ENCODE assay signal across 9 cellular contexts in the genomic region with DNA sequence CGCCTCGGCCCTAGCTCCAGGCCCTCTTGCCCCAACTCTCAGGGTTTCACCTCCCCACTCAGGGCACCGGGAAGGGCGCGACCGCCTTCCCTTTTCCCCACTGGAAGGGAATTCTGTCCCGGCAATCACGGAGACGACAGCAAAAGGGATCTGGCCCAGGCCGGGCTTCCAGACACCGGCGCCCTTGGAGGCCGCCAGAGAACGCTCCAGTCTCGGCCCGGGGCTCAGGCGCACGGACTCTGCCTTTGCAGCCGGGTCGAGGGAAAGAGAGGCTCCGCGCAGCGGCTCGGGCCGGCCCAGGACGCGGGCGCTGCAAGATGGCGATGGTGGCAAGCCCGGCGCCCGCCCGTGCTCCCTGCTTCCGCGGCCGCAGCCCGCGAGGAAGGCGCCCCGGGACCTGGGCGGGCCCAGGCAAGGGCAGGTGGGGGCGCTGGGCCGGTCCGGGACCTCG. TPM values are rescaled to one million over a fixed set of nuclear protein-coding genes. Genes with fewer than 3 reads are reported as not detected.
DNase-seq lines count a peak whose midpoint lies in the region; ATAC-seq, FAIRE-seq and TF ChIP-seq lines count a peak whose summit lies in the region.
"Had no signal": no experiment of that assay in that cellular context is flagged by ENCODE, and none has a peak within 500 bp of the region (broad histone marks: within the 10 kb centered on the region; RNA-seq: fewer than 3 reads in every experiment).

No MANE protein-coding gene starts in this region.

- H3K27ac ChIP-seq in BLaER1 treated with 17β-estradiol and CSF1 and Interleukin-3, amounts not matched to agents 10 nM and 100 nM: peak overlapping the region; percentile 93 to 98 (median 97)
- H3K27ac ChIP-seq in PC-3 (ENCODE audit: low read length) (peak overlapping the region; percentile 73), endothelial cell of umbilical vein (ENCODE audit: insufficient read depth, low read depth, low read length) (peak overlapping the region; percentile 69)

- peak overlapping the region; percentile 86 to 94 (median 90) for H3K4me3 ChIP-seq in BLaER1 treated with 17β-estradiol and CSF1 and Interleukin-3, amounts not matched to agents 10 nM and 100 nM
- H3K4me3 ChIP-seq in PC-3 (ENCODE audit: low read length) (peak overlapping the region; percentile 90), endothelial cell of umbilical vein (replicated peaks in 1 of 3; ENCODE audit: insufficient read depth in 1 of 3, low read depth in 1 of 3, low read length in 3 of 3) (peak overlapping the region; percentile 43 to 85 (median 72))

- peaks cover 17 to 25% (median 24%) of the 10 kb centered on the region in 11 experiments for H3K9me3 ChIP-seq in BLaER1 treated with 17β-estradiol and CSF1 and Interleukin-3, amounts not matched to agents 10 nM and 100 nM (replicated peaks in 1 of 11)
- H3K9me3 ChIP-seq in PC-3 (ENCODE audit: low read length) (no peaks in the 10 kb centered on the region), endothelial cell of umbilical vein (replicated peaks; ENCODE audit: control insufficient read depth, insufficient read depth, low read length) (no peaks in the 10 kb centered on the region)

- no peaks in the 10 kb centered on the region for H3K9me1 ChIP-seq in endothelial cell of umbilical vein (replicated peaks; ENCODE audit: control insufficient read depth, extremely low read depth, insufficient read depth, low read length)

- H2AFZ ChIP-seq in PC-3 (ENCODE audit: low read length) (no peak overlapping the region), endothelial cell of umbilical vein (ENCODE audit: low read depth, low read length) (no peak overlapping the region)

- TF ChIP-seq CTCF in PC-3 (conservative IDR thresholded peaks at IDR 0.05; ENCODE audit: low read depth, low read length) (no peak), endothelial cell of umbilical vein (IDR thresholded peaks at IDR 0.05; ENCODE audit: extremely low read depth in 1 of 2, insufficient read depth in 1 of 2, low read depth in 1 of 2, low read length in 2 of 2) (no peak), neural crest cell (conservative IDR thresholded peaks at IDR 0.05) (no peak)

- H4K20me1 ChIP-seq in BLaER1 treated with 17β-estradiol and CSF1 and Interleukin-3, amounts not matched to agents 10 nM and 100 nM: peaks cover 46 to 55% (median 47%) of the 10 kb centered on the region in 11 experiments
- H4K20me1 ChIP-seq in PC-3 (ENCODE audit: low read length) (peaks cover 12% of the 10 kb centered on the region; the same call in 1 of the 2 replicates), endothelial cell of umbilical vein (replicated peaks; ENCODE audit: control insufficient read depth, extremely low read depth, insufficient read depth, low read length) (no peaks in the 10 kb centered on the region)

- no peak overlapping the region for H3K27ac Mint-ChIP-seq in neural crest cell (ENCODE audit: unreplicated experiment)

- ATAC-seq in GM21576 (IDR thresholded peaks at IDR 0.05; ENCODE audit: unreplicated experiment): peak; percentile 22
- peak; percentile 30 for ATAC-seq in PC-3

- intact Hi-C loops in PC-3 (cut with micrococcal nuclease) (no loop called here), endothelial cell of umbilical vein (cut with micrococcal nuclease) (loop anchor here (1.0 kb wide), 2 partner anchors 15 to 81 kb away; no protein-coding TSS in a partner anchor)

- FAIRE-seq in endothelial cell of umbilical vein (lab: Jason Lieb, UNC): no peak
- FAIRE-seq: islet of Langerhans had no signal

- H3K4me1 Mint-ChIP-seq in neural crest cell: peaks cover 29% of the 10 kb centered on the region

- TF ChIP-seq POLR2A in endothelial cell of umbilical vein (IDR thresholded peaks at IDR 0.05; ENCODE audit: low read depth, low read length): no peak

- BruUV-seq in PC-3 (replicated peaks; lab: Mats Ljungman, UMichigan) (no TSS peak), endothelial cell of umbilical vein (replicated peaks; lab: Mats Ljungman, UMichigan) (TSS peak; percentile 27)

- H3K79me2 ChIP-seq in PC-3 (ENCODE audit: low read length) (peaks cover 64% of the 10 kb centered on the region), endothelial cell of umbilical vein (ENCODE audit: control insufficient read depth, insufficient read depth, low read length) (peaks cover 60% of the 10 kb centered on the region)

- dilution Hi-C loops in endothelial cell of umbilical vein (cut with MboI; ENCODE audit: extremely low pct_ligation_motif_present, low sequenced_read_pairs): no loop called here

- H3K9me3 Mint-ChIP-seq in neural crest cell: peaks cover 5% of the 10 kb centered on the region

- DNase-seq in PC-3 (no peak), endothelial cell of umbilical vein (ENCODE audit: low read depth, low spot score) (no peak), neural crest cell (ENCODE audit: low read depth, low spot score) (no peak), midbrain (lab: John Stamatoyannopoulos, UW) (no peak), NCI-H510A treated with DMSO at 0.1 percent for 48 hours (lab: John Stamatoyannopoulos, UW) (no peak), NCI-H1436 (lab: John Stamatoyannopoulos, UW) (no peak)

- no peaks in the 10 kb centered on the region for H3K27me3 ChIP-seq in BLaER1 treated with 17β-estradiol and CSF1 and Interleukin-3, amounts not matched to agents 10 nM and 100 nM
- no peaks in the 10 kb centered on the region for H3K27me3 ChIP-seq in PC-3 (ENCODE audit: low read length)
- H3K27me3 ChIP-seq in endothelial cell of umbilical vein (ENCODE audit: control insufficient read depth in 2 of 2, insufficient read depth in 2 of 2, low read length in 2 of 2): no peaks in the 10 kb centered on the region

- peak overlapping the region; percentile 85 for H3K4me3 Mint-ChIP-seq in neural crest cell

- H3K36me3 ChIP-seq in BLaER1 treated with 17β-estradiol and CSF1 and Interleukin-3, amounts not matched to agents 10 nM and 100 nM: peaks cover 13 to 39% (median 23%) of the 10 kb centered on the region in 11 experiments; a peak in 20 of 22 replicates
- no peaks in the 10 kb centered on the region for H3K36me3 ChIP-seq in PC-3 (ENCODE audit: low read depth, low read length)
- H3K36me3 ChIP-seq in endothelial cell of umbilical vein (ENCODE audit: control insufficient read depth in 2 of 2, extremely low read depth in 1 of 2, insufficient read depth in 2 of 2, low read length in 2 of 2): no peaks in the 10 kb centered on the region

- CTCF ChIA-PET in PC-3 (lab: Charles Lee) (no interaction called here), endothelial cell of umbilical vein (lab: Charles Lee) (interaction anchor here (0.7 to 1.2 kb wide), 3 partner anchors 20 to 80 kb away, joined by 3 read pairs; no protein-coding TSS in a partner anchor)

- H3K27me3 Mint-ChIP-seq in neural crest cell (ENCODE audit: low read depth): no peaks in the 10 kb centered on the region

- H3K9ac ChIP-seq in BLaER1 treated with 17β-estradiol and CSF1 and Interleukin-3, amounts not matched to agents 10 nM and 100 nM: peak overlapping the region; percentile 91 to 99 (median 98)
- H3K9ac ChIP-seq in PC-3 (ENCODE audit: low read length) (peak overlapping the region; percentile 98), endothelial cell of umbilical vein (replicated peaks; ENCODE audit: extremely low read depth, insufficient read depth, low read length) (peak overlapping the region; percentile 92)

- no peaks in the 10 kb centered on the region for H3K9me2 ChIP-seq in PC-3 (replicated peaks; ENCODE audit: low read length)

- peaks cover 57 to 66% (median 63%) of the 10 kb centered on the region in 10 experiments for H3K4me1 ChIP-seq in BLaER1 treated with 17β-estradiol and CSF1 and Interleukin-3, amounts not matched to agents 10 nM and 100 nM
- H3K4me1 ChIP-seq in PC-3 (ENCODE audit: insufficient read depth, low read length) (peaks cover 22% of the 10 kb centered on the region), endothelial cell of umbilical vein (ENCODE audit: control insufficient read depth, extremely low read depth, insufficient read depth, low read length) (peaks cover 18% of the 10 kb centered on the region)

- H3K36me3 Mint-ChIP-seq in neural crest cell (ENCODE audit: low read depth): peaks cover 26% of the 10 kb centered on the region

- H3F3A ChIP-seq in PC-3 (ENCODE audit: low read length, unreplicated experiment): no peaks in the 10 kb centered on the region

- peak overlapping the region; percentile 90 to 100 (median 100) for H3K4me2 ChIP-seq in BLaER1 treated with 17β-estradiol and CSF1 and Interleukin-3, amounts not matched to agents 10 nM and 100 nM
- H3K4me2 ChIP-seq in PC-3 (ENCODE audit: low read length) (peak overlapping the region; percentile 93), endothelial cell of umbilical vein (ENCODE audit: insufficient read depth, low read length) (peak overlapping the region; percentile 64)

- POLR2A ChIA-PET in PC-3 (lab: Charles Lee; ENCODE audit: unreplicated experiment): no interaction called here
- POLR2A ChIA-PET in endothelial cell of umbilical vein (lab: Charles Lee): interaction anchor here (0.6 to 1.7 kb wide), 3 partner anchors 9 to 98 kb away, joined by 3 to 5 read pairs (median 5); no protein-coding TSS in a partner anchor

TF ChIP-seq in endothelial cell of umbilical vein, 7 proteins besides CTCF, POLR2A, EP300 and RAD21 (continues in another document):
- TF ChIP-seq MYC (IDR thresholded peaks at IDR 0.05; ENCODE audit: low read depth, low read length) (no peak), FOS (IDR thresholded peaks at IDR 0.05; ENCODE audit: borderline replicate concordance, insufficient read depth, low read length) (no peak), POLR2AphosphoS5 (IDR thresholded peaks at IDR 0.05; ENCODE audit: insufficient read depth, low read depth, low read length) (no peak)

RNA-seq across cellular contexts. Expression of a gene that starts 1.1 kb away (rescaled TPM):
- total RNA-seq in PC-3 (2014; rRNA removed): 223 and 266 TPM in 2 replicates
- total RNA-seq in endothelial cell of umbilical vein: 155 and 165 TPM in 2 replicates
- polyA plus RNA-seq in endothelial cell of umbilical vein: 167 and 314 TPM in 2 replicates
- polyA plus RNA-seq in endothelial cell of umbilical vein (2011; cell fraction: cytosol; rRNA removed): 124 and 169 TPM in 2 replicates
- 196 and 256 TPM in 2 replicates for polyA plus RNA-seq in endothelial cell of umbilical vein (2011; cell fraction: nucleus; rRNA removed)
- 85.0 and 104 TPM in 2 replicates for polyA plus RNA-seq in endothelial cell of umbilical vein (2012)
- polyA minus RNA-seq in endothelial cell of umbilical vein: 116 and 118 TPM in 2 replicates
- 109 TPM for polyA minus RNA-seq in endothelial cell of umbilical vein (2011; cell fraction: cytosol; rRNA and poly(A)+ RNA removed)
- polyA minus RNA-seq in endothelial cell of umbilical vein (2011; cell fraction: nucleus; rRNA and poly(A)+ RNA removed): 50.4 and 95.0 TPM in 2 replicates
- total RNA-seq in neural crest cell: 218 and 219 TPM in 2 replicates

RNA-seq across cellular contexts. Expression of a gene that starts 41.9 kb away (rescaled TPM):
- total RNA-seq in PC-3 (2014; rRNA removed): 48.1 and 81.4 TPM in 2 replicates
- 66.0 and 66.6 TPM in 2 replicates for total RNA-seq in endothelial cell of umbilical vein
- polyA plus RNA-seq in endothelial cell of umbilical vein: 108 and 116 TPM in 2 replicates
- polyA plus RNA-seq in endothelial cell of umbilical vein (2011; cell fraction: cytosol; rRNA removed): 76.2 and 86.7 TPM in 2 replicates
- polyA plus RNA-seq in endothelial cell of umbilical vein (2011; cell fraction: nucleus; rRNA removed): 147 and 154 TPM in 2 replicates
- 44.7 and 52.0 TPM in 2 replicates for polyA plus RNA-seq in endothelial cell of umbilical vein (2012)
- 59.6 and 76.9 TPM in 2 replicates for polyA minus RNA-seq in endothelial cell of umbilical vein
- 33.8 TPM for polyA minus RNA-seq in endothelial cell of umbilical vein (2011; cell fraction: cytosol; rRNA and poly(A)+ RNA removed)
- polyA minus RNA-seq in endothelial cell of umbilical vein (2011; cell fraction: nucleus; rRNA and poly(A)+ RNA removed): 40.5 and 65.3 TPM in 2 replicates
- 72.1 and 74.0 TPM in 2 replicates for total RNA-seq in neural crest cell
